ENCODE assay signal across 7 cellular contexts in the genomic region with DNA sequence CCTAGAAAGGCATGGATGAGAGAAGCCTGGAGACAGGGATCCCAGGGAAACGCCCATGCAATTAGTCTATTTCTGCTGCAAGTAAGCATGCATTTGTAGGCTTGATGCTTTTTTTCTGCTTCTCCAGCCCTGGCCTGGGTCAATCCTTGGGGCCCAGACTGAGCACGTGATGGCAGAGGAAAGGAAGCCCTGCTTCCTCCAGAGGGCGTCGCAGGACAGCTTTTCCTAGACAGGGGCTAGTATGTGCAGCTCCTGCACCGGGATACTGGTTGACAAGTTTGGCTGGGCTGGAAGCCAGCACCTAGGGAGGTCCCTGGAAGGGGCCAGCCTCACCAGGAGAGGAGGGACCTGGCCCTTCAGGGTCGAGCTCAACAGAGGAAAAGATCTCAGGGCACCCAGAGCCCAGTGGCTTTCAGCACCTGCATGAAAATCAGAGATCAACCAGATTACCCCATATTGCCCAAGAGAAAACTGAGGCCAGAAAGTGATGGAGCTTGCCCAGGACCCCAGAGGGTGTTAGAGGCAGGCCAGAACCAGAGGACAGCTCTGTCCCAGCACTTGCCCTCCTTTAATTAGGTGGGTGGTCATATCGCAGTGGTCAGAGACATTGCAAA.
DNase-seq lines count a peak whose midpoint lies in the region; ATAC-seq, FAIRE-seq and TF ChIP-seq lines count a peak whose summit lies in the region.

No MANE protein-coding gene starts in this region.

- FAIRE-seq in GM12891 (lab: Jason Lieb, UNC) = peak; percentile 54

- no peak overlapping the region for H3K4me3 ChIP-seq in heart left ventricle

- H3K27ac ChIP-seq in heart left ventricle = no peak overlapping the region

- no peak overlapping the region for H3K27ac Mint-ChIP-seq in activated naive CD4-positive, alpha-beta T cell treated with anti-CD3 and anti-CD28 coated beads, Interleukin-2, amount 50 U/mL, for 72 hours

- 21 to 26% (median 21%) methylated on average over 6 to 7 of the region's 7 CpGs for WGBS in heart left ventricle, 4 donors

- peaks cover 0 to 24% (median 8%) of the 10 kb centered on the region in 12 donors for H3K4me1 ChIP-seq in heart left ventricle

- H3K36me3 ChIP-seq in heart left ventricle = no peaks in the 10 kb centered on the region

- no peak for TF ChIP-seq POLR2A in GM12891 (IDR thresholded peaks at IDR 0.05; ENCODE audit: low read depth, low read length)
- TF ChIP-seq POLR2A in heart left ventricle (IDR thresholded peaks at IDR 0.05) = no peak

- DNase-seq in GM12891 (ENCODE audit: insufficient read length, low spot score) (peak; percentile 30), NCI-H460 (ENCODE audit: extremely low read depth, low read depth) (peak; percentile 83), heart left ventricle (peak; percentile 54 to 81 (median 64)), renal cortical epithelial cell (ENCODE audit: low read depth) (peak; percentile 63)
- DNase-seq in activated naive CD4-positive, alpha-beta T cell treated with anti-CD3 and anti-CD28 coated beads, Interleukin-2, amount 50 U/mL, for 72 hours (ENCODE audit: low spot score in 2 of 2) = peak in 1 of 2 donors; percentile 36

- H3K9me3 Mint-ChIP-seq in activated naive CD4-positive, alpha-beta T cell treated with anti-CD3 and anti-CD28 coated beads, Interleukin-2, amount 50 U/mL, for 72 hours = no peaks in the 10 kb centered on the region

- TF ChIP-seq CTCF in heart left ventricle (IDR thresholded peaks at IDR 0.05) = peak; percentile 27 to 69 (median 59)

- no peaks in the 10 kb centered on the region for H3K9me3 ChIP-seq in heart left ventricle

- intact Hi-C loops in heart left ventricle (cut with DNase I) = loop anchor here in 4 of 10 donors (2.0 to 5.0 kb wide), 4 partner anchors 1145 to 1341 kb away; no protein-coding TSS in a partner anchor

- no peaks in the 10 kb centered on the region for H3K27me3 ChIP-seq in heart left ventricle

- ATAC-seq in HG03139 (IDR thresholded peaks at IDR 0.05; ENCODE audit: unreplicated experiment) = peak; percentile 64
- ATAC-seq in activated naive CD4-positive, alpha-beta T cell treated with anti-CD3 and anti-CD28 coated beads, Interleukin-2, amount 50 U/mL, for 72 hours = peak; percentile 50 to 75
- peak; percentile 56 to 84 (median 79) for ATAC-seq in heart left ventricle
- no peak for ATAC-seq in GM21381 (IDR thresholded peaks at IDR 0.05; ENCODE audit: unreplicated experiment)

- H3K36me3 Mint-ChIP-seq in activated naive CD4-positive, alpha-beta T cell treated with anti-CD3 and anti-CD28 coated beads, Interleukin-2, amount 50 U/mL, for 72 hours = peaks cover 0 to 7% of the 10 kb centered on the region in 2 donors

TF ChIP-seq in GM12891, 5 proteins besides CTCF, POLR2A, EP300 and RAD21:
- TF ChIP-seq POLR2AphosphoS5 (IDR thresholded peaks at IDR 0.05; ENCODE audit: low read depth, low read length) (no peak), PAX5 (IDR thresholded peaks at IDR 0.05; ENCODE audit: insufficient read depth, low read length, severe bottlenecking) (no peak), SPI1 (IDR thresholded peaks at IDR 0.05; ENCODE audit: low read depth, low read length) (no peak), TAF1 (IDR thresholded peaks at IDR 0.05; ENCODE audit: low read depth, low read length) (no peak), POU2F2 (IDR thresholded peaks at IDR 0.05; ENCODE audit: low read depth, low read length) (no peak)
TF ChIP-seq in GM12891: peak in this region for 0.
